In the genomic region with DNA sequence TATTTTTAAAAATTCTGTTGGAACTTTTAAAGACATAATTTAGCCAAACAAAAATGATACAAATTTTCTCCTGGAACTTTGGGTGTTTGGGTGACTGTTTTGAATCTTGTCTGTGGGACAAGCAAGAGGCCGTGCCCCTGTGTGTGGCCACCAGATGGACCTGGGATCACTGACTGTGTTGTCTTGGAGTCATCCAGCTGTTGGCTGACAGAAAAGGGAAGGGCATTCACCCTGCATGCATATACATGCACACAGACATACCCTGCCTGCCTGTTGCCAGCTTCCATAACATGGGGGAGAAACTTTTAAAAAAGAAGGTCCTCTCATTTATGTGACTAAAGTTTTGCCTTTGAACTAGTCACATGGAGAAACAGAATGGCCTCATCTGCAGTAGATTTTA, we compare ENCODE assay signal across 14 cellular contexts.
A peak's percentile ranks its signal among the peaks of the same experiment; 100 is the strongest.
DNase-seq lines count a peak whose midpoint lies in the region; ATAC-seq, FAIRE-seq and TF ChIP-seq lines count a peak whose summit lies in the region.
"Had no signal": no experiment of that assay in that cellular context is flagged by ENCODE, and none has a peak within 500 bp of the region (broad histone marks: within the 10 kb centered on the region; RNA-seq: fewer than 3 reads in every experiment).

No MANE protein-coding gene starts in this region.

- H3K36me3 ChIP-seq in bronchial epithelial cell (ENCODE audit: control insufficient read depth, insufficient read depth, low read length) (no peaks in the 10 kb centered on the region), spleen (no peaks in the 10 kb centered on the region)
- H3K36me3 ChIP-seq: HAP-1, transverse colon had no signal

- peaks cover 0 to 6% (median 4%) of the 10 kb centered on the region in 8 donors for H3K9me3 ChIP-seq in spleen
- H3K9me3 ChIP-seq: transverse colon had no signal

- peak; percentile 31 for ATAC-seq in GM18502 (IDR thresholded peaks at IDR 0.05; ENCODE audit: poor library complexity, unreplicated experiment)
- ATAC-seq in GM21390 (IDR thresholded peaks at IDR 0.05; ENCODE audit: unreplicated experiment): peak; percentile 20
- ATAC-seq in HG03175 (IDR thresholded peaks at IDR 0.05; ENCODE audit: unreplicated experiment): peak; percentile 36
- ATAC-seq in HG03095 (IDR thresholded peaks at IDR 0.05; ENCODE audit: unreplicated experiment): no peak

- H3K27ac ChIP-seq in spleen: no peak overlapping the region

- intact Hi-C loops in spleen (cut with DNase I; ENCODE audit: low total_unique reads): loop anchor here (5.0 kb wide), 1 partner anchor 269 kb away; no protein-coding TSS in a partner anchor

- DNase-seq in bronchial epithelial cell (ENCODE audit: low read depth) (peak; percentile 39), spleen (no peak), COLO829 (ENCODE audit: low spot score) (no peak), NCI-H146 (lab: John Stamatoyannopoulos, UW) (no peak)
- DNase-seq: activated naive CD4-positive, alpha-beta T cell treated with Interleukin-2 at 50 U/mL for 16 hours; kidney; NCI-H1436 treated with DMSO at 0.1 percent for 48 hours; NCI-H526 treated with DMSO at 0.1 percent for 48 hours; transverse colon had no signal

- no peak for TF ChIP-seq CTCF in bronchial epithelial cell (IDR thresholded peaks at IDR 0.05; ENCODE audit: insufficient read depth, low read length, severe bottlenecking)
- TF ChIP-seq CTCF in spleen (IDR thresholded peaks at IDR 0.05 in 8 of 11, conservative IDR thresholded peaks at IDR 0.05 in 3 of 11): no peak

- peaks cover 0 to 8% (median 3%) of the 10 kb centered on the region in 6 donors for H3K4me1 ChIP-seq in spleen
- H3K4me1 ChIP-seq: HAP-1 had no signal

- H3K4me3 ChIP-seq in bronchial epithelial cell (ENCODE audit: low read depth, low read length) (no peak overlapping the region), spleen (no peak overlapping the region)
- H3K4me3 ChIP-seq: HAP-1, transverse colon had no signal

- H3K27me3 ChIP-seq in bronchial epithelial cell (ENCODE audit: control insufficient read depth, insufficient read depth, low read length) (no peaks in the 10 kb centered on the region), spleen (replicated peaks in 1 of 7) (no peaks in the 10 kb centered on the region)
- H3K27me3 ChIP-seq: transverse colon had no signal

- TF ChIP-seq POLR2A in spleen (IDR thresholded peaks at IDR 0.05): no peak

- no peak for FAIRE-seq in bronchial epithelial cell (lab: Jason Lieb, UNC)
- FAIRE-seq: kidney had no signal

- 76 to 89% (median 78%) methylated on average over 1 of the region's 1 CpG for WGBS in spleen, 5 donors
